26 cellular contexts compared by ENCODE assay signal in genomic region chr1:54838565-54839180, GRCh38. TPM values are rescaled to one million over a fixed set of nuclear protein-coding genes. Genes with fewer than 3 reads are reported as not detected.
A peak's percentile ranks its signal among the peaks of the same experiment; 100 is the strongest.
DNase-seq lines count a peak whose midpoint lies in the region; ATAC-seq, FAIRE-seq and TF ChIP-seq lines count a peak whose summit lies in the region.
"Had no signal": no experiment of that assay in that cellular context is flagged by ENCODE, and none has a peak within 500 bp of the region (broad histone marks: within the 10 kb centered on the region; RNA-seq: fewer than 3 reads in every experiment).

No MANE protein-coding gene starts in this region.

- H3K9me3 ChIP-seq in right atrium auricular region, result no peaks in the 10 kb centered on the region
- no peaks in the 10 kb centered on the region for H3K9me3 ChIP-seq in keratinocyte (ENCODE audit: control insufficient read depth, low read depth, low read length)
- no peaks in the 10 kb centered on the region for H3K9me3 ChIP-seq in suprapubic skin
- H3K9me3 ChIP-seq: SJSA1 had no signal

- no peaks in the 10 kb centered on the region for H3K79me2 ChIP-seq in keratinocyte (ENCODE audit: control insufficient read depth, insufficient read depth, low read length)

- no peaks in the 10 kb centered on the region for H3K27me3 Mint-ChIP-seq in activated T-helper 2 cell treated with anti-CD3 and anti-CD28 coated beads, Interferon-gamma antibody, Interleukin-2, Interleukin-4, amounts not matched to agents 10 μg/mL and 5 μg/mL and 100 μg/mL, durations not matched to agents 14 hours and 24 hours and 36 hours (ENCODE audit: low read depth)

- H3K27ac ChIP-seq in right atrium auricular region, result no peak overlapping the region
- H3K27ac ChIP-seq in keratinocyte (ENCODE audit: control insufficient read depth, insufficient read depth, low read length), result no peak overlapping the region
- no peak overlapping the region for H3K27ac ChIP-seq in suprapubic skin
- H3K27ac ChIP-seq: SJSA1 had no signal

- no peak for TF ChIP-seq EP300 in suprapubic skin (IDR thresholded peaks at IDR 0.05)

- dilution Hi-C loops in keratinocyte (cut with MboI; ENCODE audit: extremely low pct_ligation_motif_present, low sequenced_read_pairs), result no loop called here

- no peak overlapping the region for H3K9ac ChIP-seq in keratinocyte (ENCODE audit: control insufficient read depth, extremely low read depth, insufficient read depth, low read length)

- H3K4me1 ChIP-seq in right atrium auricular region (no peaks in the 10 kb centered on the region), keratinocyte (ENCODE audit: control insufficient read depth, extremely low read depth, insufficient read depth, low read length) (peaks cover 7% of the 10 kb centered on the region), suprapubic skin (peaks cover 12% of the 10 kb centered on the region)
- H3K4me1 ChIP-seq: SJSA1 had no signal

- no peak overlapping the region for H3K4me2 ChIP-seq in keratinocyte (ENCODE audit: control insufficient read depth, extremely low read depth, insufficient read depth, low read depth, low read length)

- 80% methylated on average over 5 of the region's 5 CpGs for WGBS in suprapubic skin

- no peak overlapping the region for H2AFZ ChIP-seq in keratinocyte (ENCODE audit: control insufficient read depth, low read length)

- TF ChIP-seq POLR2A in suprapubic skin (IDR thresholded peaks at IDR 0.05), result no peak

- no peak overlapping the region for H3K4me3 Mint-ChIP-seq in activated T-helper 2 cell treated with anti-CD3 and anti-CD28 coated beads, Interferon-gamma antibody, Interleukin-2, Interleukin-4, amounts not matched to agents 10 μg/mL and 5 μg/mL and 100 μg/mL, durations not matched to agents 14 hours and 24 hours and 36 hours (ENCODE audit: low read depth)

- H3K36me3 Mint-ChIP-seq in activated T-helper 2 cell treated with anti-CD3 and anti-CD28 coated beads, Interferon-gamma antibody, Interleukin-2, Interleukin-4, amounts not matched to agents 10 μg/mL and 5 μg/mL and 100 μg/mL, durations not matched to agents 14 hours and 24 hours and 36 hours (ENCODE audit: low read depth), result no peaks in the 10 kb centered on the region

- no peaks in the 10 kb centered on the region for H3K9me3 Mint-ChIP-seq in activated T-helper 2 cell treated with anti-CD3 and anti-CD28 coated beads, Interferon-gamma antibody, Interleukin-2, Interleukin-4, amounts not matched to agents 10 μg/mL and 5 μg/mL and 100 μg/mL, durations not matched to agents 14 hours and 24 hours and 36 hours

- no peaks in the 10 kb centered on the region for H3K9me1 ChIP-seq in keratinocyte (ENCODE audit: control insufficient read depth, extremely low read depth, insufficient read depth, low read length)

- intact Hi-C loops in cardiac septum (cut with DNase I), result no loop called here
- intact Hi-C loops in activated T-helper 2 cell treated with anti-CD3 and anti-CD28 coated beads, Interferon-gamma antibody, Interleukin-2, Interleukin-4, amounts not matched to agents 10 μg/mL and 5 μg/mL and 100 μg/mL, durations not matched to agents 14 hours and 24 hours and 36 hours (cut with micrococcal nuclease), result no loop called here

- H4K20me1 ChIP-seq in keratinocyte (ENCODE audit: control insufficient read depth, extremely low read depth, insufficient read depth, low read length), result no peaks in the 10 kb centered on the region

- TF ChIP-seq CTCF in right atrium auricular region (IDR thresholded peaks at IDR 0.05), result no peak
- no peak for TF ChIP-seq CTCF in keratinocyte (optimal IDR thresholded peaks at IDR 0.05 in 1 of 3, IDR thresholded peaks at IDR 0.05 in 1 of 3, conservative IDR thresholded peaks at IDR 0.05 in 1 of 3; ENCODE audit: extremely low read depth in 1 of 3, insufficient read depth in 2 of 3, low read length in 3 of 3)
- no peak for TF ChIP-seq CTCF in suprapubic skin (IDR thresholded peaks at IDR 0.05)

- no peaks in the 10 kb centered on the region for H3K27me3 ChIP-seq in right atrium auricular region
- H3K27me3 ChIP-seq in keratinocyte (ENCODE audit: control insufficient read depth, extremely low read depth, insufficient read depth, low read length), result no peaks in the 10 kb centered on the region
- no peaks in the 10 kb centered on the region for H3K27me3 ChIP-seq in suprapubic skin
- H3K27me3 ChIP-seq: SJSA1 had no signal

- no peak overlapping the region for H3K27ac Mint-ChIP-seq in activated T-helper 2 cell treated with anti-CD3 and anti-CD28 coated beads, Interferon-gamma antibody, Interleukin-2, Interleukin-4, amounts not matched to agents 10 μg/mL and 5 μg/mL and 100 μg/mL, durations not matched to agents 14 hours and 24 hours and 36 hours

- ATAC-seq in GM21723 (IDR thresholded peaks at IDR 0.05; ENCODE audit: unreplicated experiment), result no peak
- ATAC-seq: HCT116, K562 had no signal

- H3K36me3 ChIP-seq in right atrium auricular region (no peaks in the 10 kb centered on the region), keratinocyte (ENCODE audit: control insufficient read depth in 2 of 2, extremely low read depth in 1 of 2, insufficient read depth in 2 of 2, low read length in 2 of 2) (no peaks in the 10 kb centered on the region), suprapubic skin (no peaks in the 10 kb centered on the region)
- H3K36me3 ChIP-seq: SJSA1 had no signal

- peak; percentile 43 for FAIRE-seq in keratinocyte (lab: Jason Lieb, UNC)
- FAIRE-seq: GM12892, K562 had no signal

- DNase-seq in right atrium auricular region (ENCODE audit: low spot score) (peak; percentile 32), cardiac septum (ENCODE audit: low spot score) (no peak), keratinocyte (ENCODE audit: low read depth, low spot score) (no peak), suprapubic skin (ENCODE audit: low spot score in 2 of 2) (peak; percentile 22 to 66), NCI-H1417 (lab: John Stamatoyannopoulos, UW) (no peak)
- no peak for DNase-seq in activated T-helper 2 cell treated with anti-CD3 and anti-CD28 coated beads, Interferon-gamma antibody, Interleukin-2, Interleukin-4, amounts not matched to agents 10 μg/mL and 5 μg/mL and 100 μg/mL, durations not matched to agents 14 hours and 24 hours and 36 hours (ENCODE audit: low spot score)
- DNase-seq: DMS153, DND-41, MV-4-11, NCI-H1105, NCI-H146, NCI-H2029, NCI-H446 treated with DMSO at 0.1 percent for 48 hours, NCI-H526, Right ventricle myocardium superior, RPMI8226 had no signal

- H3K4me1 Mint-ChIP-seq in activated T-helper 2 cell treated with anti-CD3 and anti-CD28 coated beads, Interferon-gamma antibody, Interleukin-2, Interleukin-4, amounts not matched to agents 10 μg/mL and 5 μg/mL and 100 μg/mL, durations not matched to agents 14 hours and 24 hours and 36 hours (ENCODE audit: low read depth), result no peaks in the 10 kb centered on the region

- H3K4me3 ChIP-seq in right atrium auricular region (no peak overlapping the region), keratinocyte (ENCODE audit: control insufficient read depth in 2 of 3, extremely low read depth in 1 of 3, insufficient read depth in 2 of 3, low read depth in 1 of 3, low read length in 3 of 3) (no peak overlapping the region), suprapubic skin (no peak overlapping the region)
- H3K4me3 ChIP-seq: K562, SJSA1 had no signal

RNA-seq across cellular contexts. Expression of gene TTC22, which starts 37.5 kb away (rescaled TPM):
- total RNA-seq in right atrium auricular region (under 1 TPM; 0.43 to 0.70 TPM), cardiac septum (0.08 TPM), suprapubic skin (10 to 100 TPM; 37.4 to 64.0 (median 58.0) TPM)
- 5.1 to 8.0 TPM (median 7.2 TPM) in 3 replicates for polyA plus RNA-seq in keratinocyte
- polyA plus RNA-seq in keratinocyte (2011; ENCODE audit: low read depth), result 2.5 TPM
- 5.6 and 7.2 TPM in 2 replicates for polyA plus RNA-seq in keratinocyte (2011; cell fraction: cytosol; rRNA removed)
- 12.2 and 14.7 TPM in 2 replicates for polyA plus RNA-seq in keratinocyte (2011; cell fraction: nucleus; rRNA removed)
- polyA plus RNA-seq in keratinocyte (2012; ENCODE audit: low replicate concordance), result 6.3 and 8.4 TPM in 2 replicates
- polyA minus RNA-seq in keratinocyte, result 4.4 to 9.1 TPM (median 7.2 TPM) in 3 replicates
- 19.4 TPM for polyA minus RNA-seq in keratinocyte (2011; cell fraction: cytosol; rRNA and poly(A)+ RNA removed)
- polyA minus RNA-seq in keratinocyte (2011; cell fraction: nucleus; rRNA and poly(A)+ RNA removed), result 9.3 and 9.6 TPM in 2 replicates
- total RNA-seq in activated T-helper 2 cell treated with anti-CD3 and anti-CD28 coated beads, Interferon-gamma antibody, Interleukin-2, Interleukin-4, amounts not matched to agents 10 μg/mL and 5 μg/mL and 100 μg/mL, durations not matched to agents 14 hours and 24 hours and 36 hours, result 0.76 and 1.3 TPM in 2 replicates
- total RNA-seq: A172, H4, HT1080, K562, LHCN-M2, Right ventricle myocardium superior, SJSA1 had no signal
- polyA plus RNA-seq: BJ had no signal

RNA-seq across cellular contexts. Expression of gene DHCR24, which starts 48.3 kb away (rescaled TPM):
- total RNA-seq in right atrium auricular region (10 to 100 TPM; 13.4 to 20.4 TPM), cardiac septum (40.3 TPM), suprapubic skin (100 to 1,000 TPM; 167 to 525 (median 389) TPM)
- 363 to 515 TPM (median 434 TPM) in 3 replicates for polyA plus RNA-seq in keratinocyte
- polyA plus RNA-seq in keratinocyte (2011; ENCODE audit: low read depth), result 72.5 TPM
- polyA plus RNA-seq in keratinocyte (2011; cell fraction: cytosol; rRNA removed), result 267 and 283 TPM in 2 replicates
- 731 and 733 TPM in 2 replicates for polyA plus RNA-seq in keratinocyte (2011; cell fraction: nucleus; rRNA removed)
- 262 and 434 TPM in 2 replicates for polyA plus RNA-seq in keratinocyte (2012; ENCODE audit: low replicate concordance)
- 1,082 to 2,772 TPM (median 1,362 TPM) in 3 replicates for polyA minus RNA-seq in keratinocyte
- polyA minus RNA-seq in keratinocyte (2011; cell fraction: cytosol; rRNA and poly(A)+ RNA removed), result 743 TPM
- 1,029 and 1,296 TPM in 2 replicates for polyA minus RNA-seq in keratinocyte (2011; cell fraction: nucleus; rRNA and poly(A)+ RNA removed)
- total RNA-seq in activated T-helper 2 cell treated with anti-CD3 and anti-CD28 coated beads, Interferon-gamma antibody, Interleukin-2, Interleukin-4, amounts not matched to agents 10 μg/mL and 5 μg/mL and 100 μg/mL, durations not matched to agents 14 hours and 24 hours and 36 hours, result 223 and 231 TPM in 2 replicates

Comparison
In these comparisons a context has a peak if more than half of its experiments do, and no peak if none do; other contexts are left out.
1. DNase-seq: peak in right atrium auricular region (single experiment) and suprapubic skin (2 of 2); none in cardiac septum (single experiment), keratinocyte (single experiment), activated T-helper 2 cell treated with anti-CD3 and anti-CD28 coated beads, Interferon-gamma antibody, Interleukin-2, Interleukin-4, amounts not matched to agents 10 μg/mL and 5 μg/mL and 100 μg/mL, durations not matched to agents 14 hours and 24 hours and 36 hours (single experiment) and NCI-H1417 (0 of 3).
2. RNA of gene TTC22, which starts 37.5 kb away (total RNA-seq): 37.4 to 64.0 TPM in suprapubic skin; 0.76 to 1.3 TPM in activated T-helper 2 cell treated with anti-CD3 and anti-CD28 coated beads, Interferon-gamma antibody, Interleukin-2, Interleukin-4, amounts not matched to agents 10 μg/mL and 5 μg/mL and 100 μg/mL, durations not matched to agents 14 hours and 24 hours and 36 hours, 0.43 to 0.70 TPM in right atrium auricular region and 0.08 TPM in cardiac septum (single experiment); every median in the first group is over 10 times any median in the second.